In genomic region chr19:33458171-33458633, GRCh38 we compare ENCODE assay signal across 2 cellular contexts.
TF ChIP-seq lines count a peak whose summit lies in the region.

No MANE protein-coding gene starts in this region.

TF ChIP-seq in A549, 52 proteins besides CTCF, POLR2A, EP300 and RAD21 (continued from another document):
- TF ChIP-seq RFX5 (IDR thresholded peaks at IDR 0.05): no peak
- no peak for TF ChIP-seq JUN (IDR thresholded peaks at IDR 0.05)
- TF ChIP-seq MAX (IDR thresholded peaks at IDR 0.05): no peak
- TF ChIP-seq ESRRA (IDR thresholded peaks at IDR 0.05; ENCODE audit: borderline replicate concordance, low read length): no peak
- no peak for TF ChIP-seq EHF (CRISPR knock-in tag; IDR thresholded peaks at IDR 0.05)
- no peak for TF ChIP-seq FOXS1 (CRISPR knock-in tag; IDR thresholded peaks at IDR 0.05)

TF ChIP-seq in H1, 55 proteins besides CTCF, POLR2A, EP300 and RAD21 (continued from another document):
- TF ChIP-seq ASH2L (IDR thresholded peaks at IDR 0.05; ENCODE audit: low read length) (no peak), SIX5 (IDR thresholded peaks at IDR 0.05; ENCODE audit: low read depth, low read length) (no peak), SP4 (IDR thresholded peaks at IDR 0.05; ENCODE audit: low read length) (no peak), CBX5 (IDR thresholded peaks at IDR 0.05; ENCODE audit: low read depth, low read length) (no peak), JUN (IDR thresholded peaks at IDR 0.05; ENCODE audit: low read depth, low read length) (no peak), MAX (IDR thresholded peaks at IDR 0.05) (no peak), ZNF274 (IDR thresholded peaks at IDR 0.05; ENCODE audit: borderline replicate concordance, extremely low read depth, low read length) (no peak), RNF2 (IDR thresholded peaks at IDR 0.05; ENCODE audit: borderline replicate concordance, low read depth, low read length, missing control alignments, poor library complexity, severe bottlenecking) (no peak), TBP (IDR thresholded peaks at IDR 0.05; ENCODE audit: low read depth, low read length) (no peak), GABPA (IDR thresholded peaks at IDR 0.05; ENCODE audit: borderline replicate concordance, insufficient read depth, low read length) (no peak), RXRA (IDR thresholded peaks at IDR 0.05; ENCODE audit: insufficient read depth, low read depth, low read length) (no peak), CTBP2 (IDR thresholded peaks at IDR 0.05; ENCODE audit: borderline replicate concordance, insufficient read depth, insufficient read length, low read length) (no peak)
